ENCODE assay signal across 11 cellular contexts in the genomic region with DNA sequence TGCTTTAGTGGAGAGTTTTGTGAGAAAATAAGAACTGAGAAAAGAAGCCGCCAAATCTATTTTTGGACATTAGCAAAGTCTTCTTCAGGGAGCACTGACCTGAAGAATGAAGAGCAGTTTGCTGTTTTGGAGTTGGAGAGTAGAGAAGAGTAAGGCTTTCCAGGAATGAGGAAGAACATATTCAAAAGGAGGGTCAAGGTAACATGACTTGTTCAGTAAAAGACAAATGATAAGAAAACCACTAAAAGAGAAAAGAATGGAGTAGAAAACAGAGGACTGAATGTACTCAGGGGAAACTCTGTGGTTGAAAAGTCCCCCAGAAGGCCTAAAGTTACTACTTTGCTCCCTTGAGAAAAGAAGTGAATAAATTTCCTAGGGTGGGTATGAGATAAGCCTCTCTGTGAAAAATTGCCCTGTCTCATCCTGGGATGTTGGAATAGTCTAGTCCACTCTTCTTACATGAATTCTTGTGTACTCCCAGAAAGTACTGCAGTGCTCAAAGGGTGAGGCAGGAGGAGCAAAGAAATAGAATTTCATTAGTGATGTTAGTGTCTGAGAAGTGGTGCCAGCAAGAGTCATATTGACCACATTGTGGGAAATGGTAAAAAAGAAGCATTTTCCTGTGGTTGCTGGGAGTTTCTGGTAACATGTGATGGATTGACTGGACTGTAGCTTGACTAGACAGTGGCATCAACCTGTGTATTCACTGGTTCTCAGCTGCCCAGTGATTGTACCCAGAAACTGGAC. TPM values are rescaled to one million over a fixed set of nuclear protein-coding genes. Genes with fewer than 3 reads are reported as not detected.
A peak's percentile ranks its signal among the peaks of the same experiment; 100 is the strongest.
DNase-seq lines count a peak whose midpoint lies in the region; ATAC-seq, FAIRE-seq and TF ChIP-seq lines count a peak whose summit lies in the region.
"Had no signal": no experiment of that assay in that cellular context is flagged by ENCODE, and none has a peak within 500 bp of the region (broad histone marks: within the 10 kb centered on the region; RNA-seq: fewer than 3 reads in every experiment).

No MANE protein-coding gene starts in this region.

- TF ChIP-seq CTCF in AG10803 (conservative IDR thresholded peaks at IDR 0.05; ENCODE audit: low read length) (no peak), WTC11 (IDR thresholded peaks at IDR 0.05) (no peak), chondrocyte (IDR thresholded peaks at IDR 0.05) (no peak)

- H3K4me3 ChIP-seq in AG10803 (ENCODE audit: low read length) = no peak overlapping the region
- H3K4me3 ChIP-seq: hepatocyte had no signal

- peak overlapping the region; percentile 9; the same call in 1 of the 2 replicates for H3K27ac Mint-ChIP-seq in WTC11
- H3K27ac Mint-ChIP-seq in chondrocyte (ENCODE audit: unreplicated experiment) = no peak overlapping the region

- peak; percentile 58 for ATAC-seq in GM19324 (IDR thresholded peaks at IDR 0.05; ENCODE audit: low FRiP score, unreplicated experiment)
- peak; percentile 60 for ATAC-seq in HG03064 (IDR thresholded peaks at IDR 0.05; ENCODE audit: low read depth, unreplicated experiment)
- ATAC-seq in WTC11 = no peak

- DNase-seq in AG10803 (ENCODE audit: low read depth) (peak; percentile 52), WTC11 (ENCODE audit: low spot score) (no peak), SK-N-DZ (ENCODE audit: low spot score) (no peak), chondrocyte (ENCODE audit: low spot score) (no peak), H54 (ENCODE audit: insufficient read length, low spot score) (no peak), globus pallidus (ENCODE audit: low spot score) (no peak)
- DNase-seq: activated CD8-positive, alpha-beta memory T cell treated with anti-CD3 and anti-CD28 coated beads, Interleukin-2, amount 50 U/mL, for 4 hours; NCI-H146 had no signal

- H3K9me3 Mint-ChIP-seq in WTC11 (no peaks in the 10 kb centered on the region), chondrocyte (ENCODE audit: low read depth) (peaks cover 3% of the 10 kb centered on the region)

- POLR2A ChIA-PET in WTC11 (lab: Charles Lee) = interaction anchor here (1.0 kb wide), 1 partner anchor 28 kb away, joined by 3 read pairs; a partner anchor contains a TSS

- H3K4me1 Mint-ChIP-seq in WTC11 (peaks cover 53% of the 10 kb centered on the region), chondrocyte (ENCODE audit: low read depth) (peaks cover 20% of the 10 kb centered on the region)

- H3K4me3 Mint-ChIP-seq in WTC11 (no peak overlapping the region), chondrocyte (ENCODE audit: unreplicated experiment) (no peak overlapping the region)

- no peaks in the 10 kb centered on the region for H3K27me3 Mint-ChIP-seq in WTC11 (ENCODE audit: low read depth)
- H3K27me3 Mint-ChIP-seq in chondrocyte (ENCODE audit: low read depth) = no peaks in the 10 kb centered on the region

- no peaks in the 10 kb centered on the region for H3K36me3 Mint-ChIP-seq in WTC11
- peaks cover 2% of the 10 kb centered on the region for H3K36me3 Mint-ChIP-seq in chondrocyte (ENCODE audit: low read depth)

- FAIRE-seq in H54 (lab: Jason Lieb, UNC) = no peak

- TF ChIP-seq POLR2A in H54 (IDR thresholded peaks at IDR 0.05; ENCODE audit: low read depth, low read length) = no peak

- CTCF ChIA-PET in WTC11 (lab: Charles Lee) = no interaction called here

TF ChIP-seq in WTC11, 78 proteins besides CTCF, POLR2A, EP300 and RAD21:
- TF ChIP-seq ZNF121 (CRISPR knock-in tag; IDR thresholded peaks at IDR 0.05) (no peak), CBFB (CRISPR knock-in tag; IDR thresholded peaks at IDR 0.05; ENCODE audit: low read depth) (no peak), EMX1 (CRISPR knock-in tag; IDR thresholded peaks at IDR 0.05) (no peak), OVOL2 (CRISPR knock-in tag; IDR thresholded peaks at IDR 0.05; ENCODE audit: borderline replicate concordance) (no peak), ELF4 (CRISPR knock-in tag; IDR thresholded peaks at IDR 0.05; ENCODE audit: low read depth) (no peak), ATF1 (CRISPR knock-in tag; IDR thresholded peaks at IDR 0.05) (no peak), RELA (CRISPR knock-in tag; IDR thresholded peaks at IDR 0.05; ENCODE audit: borderline replicate concordance) (no peak)
- TF ChIP-seq, protein P1, sequence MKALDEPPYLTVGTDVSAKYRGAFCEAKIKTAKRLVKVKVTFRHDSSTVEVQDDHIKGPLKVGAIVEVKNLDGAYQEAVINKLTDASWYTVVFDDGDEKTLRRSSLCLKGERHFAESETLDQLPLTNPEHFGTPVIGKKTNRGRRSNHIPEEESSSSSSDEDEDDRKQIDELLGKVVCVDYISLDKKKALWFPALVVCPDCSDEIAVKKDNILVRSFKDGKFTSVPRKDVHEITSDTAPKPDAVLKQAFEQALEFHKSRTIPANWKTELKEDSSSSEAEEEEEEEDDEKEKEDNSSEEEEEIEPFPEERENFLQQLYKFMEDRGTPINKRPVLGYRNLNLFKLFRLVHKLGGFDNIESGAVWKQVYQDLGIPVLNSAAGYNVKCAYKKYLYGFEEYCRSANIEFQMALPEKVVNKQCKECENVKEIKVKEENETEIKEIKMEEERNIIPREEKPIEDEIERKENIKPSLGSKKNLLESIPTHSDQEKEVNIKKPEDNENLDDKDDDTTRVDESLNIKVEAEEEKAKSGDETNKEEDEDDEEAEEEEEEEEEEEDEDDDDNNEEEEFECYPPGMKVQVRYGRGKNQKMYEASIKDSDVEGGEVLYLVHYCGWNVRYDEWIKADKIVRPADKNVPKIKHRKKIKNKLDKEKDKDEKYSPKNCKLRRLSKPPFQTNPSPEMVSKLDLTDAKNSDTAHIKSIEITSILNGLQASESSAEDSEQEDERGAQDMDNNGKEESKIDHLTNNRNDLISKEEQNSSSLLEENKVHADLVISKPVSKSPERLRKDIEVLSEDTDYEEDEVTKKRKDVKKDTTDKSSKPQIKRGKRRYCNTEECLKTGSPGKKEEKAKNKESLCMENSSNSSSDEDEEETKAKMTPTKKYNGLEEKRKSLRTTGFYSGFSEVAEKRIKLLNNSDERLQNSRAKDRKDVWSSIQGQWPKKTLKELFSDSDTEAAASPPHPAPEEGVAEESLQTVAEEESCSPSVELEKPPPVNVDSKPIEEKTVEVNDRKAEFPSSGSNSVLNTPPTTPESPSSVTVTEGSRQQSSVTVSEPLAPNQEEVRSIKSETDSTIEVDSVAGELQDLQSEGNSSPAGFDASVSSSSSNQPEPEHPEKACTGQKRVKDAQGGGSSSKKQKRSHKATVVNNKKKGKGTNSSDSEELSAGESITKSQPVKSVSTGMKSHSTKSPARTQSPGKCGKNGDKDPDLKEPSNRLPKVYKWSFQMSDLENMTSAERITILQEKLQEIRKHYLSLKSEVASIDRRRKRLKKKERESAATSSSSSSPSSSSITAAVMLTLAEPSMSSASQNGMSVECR (CRISPR knock-in tag; IDR thresholded peaks at IDR 0.05; ENCODE audit: borderline replicate concordance) = no peak
- TF ChIP-seq, protein P2, sequence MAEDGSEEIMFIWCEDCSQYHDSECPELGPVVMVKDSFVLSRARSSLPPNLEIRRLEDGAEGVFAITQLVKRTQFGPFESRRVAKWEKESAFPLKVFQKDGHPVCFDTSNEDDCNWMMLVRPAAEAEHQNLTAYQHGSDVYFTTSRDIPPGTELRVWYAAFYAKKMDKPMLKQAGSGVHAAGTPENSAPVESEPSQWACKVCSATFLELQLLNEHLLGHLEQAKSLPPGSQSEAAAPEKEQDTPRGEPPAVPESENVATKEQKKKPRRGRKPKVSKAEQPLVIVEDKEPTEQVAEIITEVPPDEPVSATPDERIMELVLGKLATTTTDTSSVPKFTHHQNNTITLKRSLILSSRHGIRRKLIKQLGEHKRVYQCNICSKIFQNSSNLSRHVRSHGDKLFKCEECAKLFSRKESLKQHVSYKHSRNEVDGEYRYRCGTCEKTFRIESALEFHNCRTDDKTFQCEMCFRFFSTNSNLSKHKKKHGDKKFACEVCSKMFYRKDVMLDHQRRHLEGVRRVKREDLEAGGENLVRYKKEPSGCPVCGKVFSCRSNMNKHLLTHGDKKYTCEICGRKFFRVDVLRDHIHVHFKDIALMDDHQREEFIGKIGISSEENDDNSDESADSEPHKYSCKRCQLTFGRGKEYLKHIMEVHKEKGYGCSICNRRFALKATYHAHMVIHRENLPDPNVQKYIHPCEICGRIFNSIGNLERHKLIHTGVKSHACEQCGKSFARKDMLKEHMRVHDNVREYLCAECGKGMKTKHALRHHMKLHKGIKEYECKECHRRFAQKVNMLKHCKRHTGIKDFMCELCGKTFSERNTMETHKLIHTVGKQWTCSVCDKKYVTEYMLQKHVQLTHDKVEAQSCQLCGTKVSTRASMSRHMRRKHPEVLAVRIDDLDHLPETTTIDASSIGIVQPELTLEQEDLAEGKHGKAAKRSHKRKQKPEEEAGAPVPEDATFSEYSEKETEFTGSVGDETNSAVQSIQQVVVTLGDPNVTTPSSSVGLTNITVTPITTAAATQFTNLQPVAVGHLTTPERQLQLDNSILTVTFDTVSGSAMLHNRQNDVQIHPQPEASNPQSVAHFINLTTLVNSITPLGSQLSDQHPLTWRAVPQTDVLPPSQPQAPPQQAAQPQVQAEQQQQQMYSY (CRISPR knock-in tag; IDR thresholded peaks at IDR 0.05) = no peak
- TF ChIP-seq, protein P3, sequence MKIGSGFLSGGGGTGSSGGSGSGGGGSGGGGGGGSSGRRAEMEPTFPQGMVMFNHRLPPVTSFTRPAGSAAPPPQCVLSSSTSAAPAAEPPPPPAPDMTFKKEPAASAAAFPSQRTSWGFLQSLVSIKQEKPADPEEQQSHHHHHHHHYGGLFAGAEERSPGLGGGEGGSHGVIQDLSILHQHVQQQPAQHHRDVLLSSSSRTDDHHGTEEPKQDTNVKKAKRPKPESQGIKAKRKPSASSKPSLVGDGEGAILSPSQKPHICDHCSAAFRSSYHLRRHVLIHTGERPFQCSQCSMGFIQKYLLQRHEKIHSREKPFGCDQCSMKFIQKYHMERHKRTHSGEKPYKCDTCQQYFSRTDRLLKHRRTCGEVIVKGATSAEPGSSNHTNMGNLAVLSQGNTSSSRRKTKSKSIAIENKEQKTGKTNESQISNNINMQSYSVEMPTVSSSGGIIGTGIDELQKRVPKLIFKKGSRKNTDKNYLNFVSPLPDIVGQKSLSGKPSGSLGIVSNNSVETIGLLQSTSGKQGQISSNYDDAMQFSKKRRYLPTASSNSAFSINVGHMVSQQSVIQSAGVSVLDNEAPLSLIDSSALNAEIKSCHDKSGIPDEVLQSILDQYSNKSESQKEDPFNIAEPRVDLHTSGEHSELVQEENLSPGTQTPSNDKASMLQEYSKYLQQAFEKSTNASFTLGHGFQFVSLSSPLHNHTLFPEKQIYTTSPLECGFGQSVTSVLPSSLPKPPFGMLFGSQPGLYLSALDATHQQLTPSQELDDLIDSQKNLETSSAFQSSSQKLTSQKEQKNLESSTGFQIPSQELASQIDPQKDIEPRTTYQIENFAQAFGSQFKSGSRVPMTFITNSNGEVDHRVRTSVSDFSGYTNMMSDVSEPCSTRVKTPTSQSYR (CRISPR knock-in tag; IDR thresholded peaks at IDR 0.05) = no peak
TF ChIP-seq in WTC11: peak in this region for 0.

RNA-seq across cellular contexts. Expression of a gene that starts 27.8 kb away (rescaled TPM):
- total RNA-seq in WTC11 (2021) (27.7 to 33.7 TPM (median 31.4 TPM) in 3 replicates), chondrocyte (31.1 to 60.5 TPM (median 34.6 TPM) in 3 replicates)
- 2.8 and 4.8 TPM in 2 replicates for polyA plus RNA-seq in SK-N-DZ (2014; cell fraction: cytosol; rRNA removed)
- 7.9 and 9.7 TPM in 2 replicates for polyA plus RNA-seq in SK-N-DZ (2014; cell fraction: nucleus; rRNA removed)

RNA-seq across cellular contexts. Expression of a gene that starts 28.1 kb away (rescaled TPM):
- total RNA-seq in WTC11 (2021) = 56.4 to 60.9 TPM (median 57.9 TPM) in 3 replicates
- 86.4 and 92.0 TPM in 2 replicates for polyA plus RNA-seq in SK-N-DZ (2014; cell fraction: cytosol; rRNA removed)
- polyA plus RNA-seq in SK-N-DZ (2014; cell fraction: nucleus; rRNA removed) = 102 and 125 TPM in 2 replicates
- total RNA-seq in chondrocyte = 28.5 to 29.8 TPM (median 28.6 TPM) in 3 replicates
